Comparison of ENCODE assay signal across 12 cellular contexts in the genomic region with DNA sequence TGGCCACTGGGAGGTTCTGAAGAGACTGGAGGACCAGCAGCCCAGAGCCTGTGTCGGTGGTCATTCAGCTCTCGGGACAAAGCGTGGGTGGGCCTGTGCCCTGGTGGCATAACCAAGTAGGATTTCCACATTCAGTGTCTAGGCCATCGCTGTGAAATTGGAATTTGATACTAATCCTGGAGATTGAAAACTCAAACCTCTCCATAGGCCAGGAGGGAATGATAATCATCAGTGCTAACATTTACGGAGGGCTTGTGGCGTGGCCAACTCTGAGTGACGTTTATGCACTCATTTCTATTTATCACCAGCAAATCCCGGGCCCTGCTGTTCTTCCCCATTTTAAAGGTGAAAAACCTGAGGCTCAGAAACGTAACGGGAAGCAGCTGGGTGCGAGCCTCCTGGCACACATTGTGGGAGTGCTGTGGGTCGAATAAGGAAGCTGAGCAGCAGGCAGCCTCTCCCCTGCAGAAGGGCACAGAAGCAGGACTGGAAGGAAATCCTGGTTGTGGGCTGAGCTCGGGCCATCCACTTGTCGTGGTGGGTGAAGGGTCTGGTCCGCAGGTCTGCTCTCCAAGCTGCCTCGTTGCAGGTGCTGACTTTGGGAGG. TPM values are rescaled to one million over a fixed set of nuclear protein-coding genes. Genes with fewer than 3 reads are reported as not detected.
DNase-seq lines count a peak whose midpoint lies in the region; ATAC-seq, FAIRE-seq and TF ChIP-seq lines count a peak whose summit lies in the region.
"Had no signal": no experiment of that assay in that cellular context is flagged by ENCODE, and none has a peak within 500 bp of the region (broad histone marks: within the 10 kb centered on the region; RNA-seq: fewer than 3 reads in every experiment).

No MANE protein-coding gene starts in this region.

- no TSS peak for BruUV-seq in IMR-90 (replicated peaks; lab: Mats Ljungman, UMichigan)

- ATAC-seq in A549 (no peak), IMR-90 (ENCODE audit: low read depth) (no peak)
- ATAC-seq: T-helper 17 cell had no signal

- H4K8ac ChIP-seq in IMR-90 (ENCODE audit: low read depth in 2 of 2, low read length in 2 of 2) = peak overlapping the region; percentile 33 to 89
- no peak overlapping the region for H4K8ac ChIP-seq in H1 (ENCODE audit: extremely low read depth, insufficient read depth, low read length)
- H4K8ac ChIP-seq in neuronal stem cell (ENCODE audit: low read depth, low read length) = no peak overlapping the region

- no peaks in the 10 kb centered on the region for H3K79me2 ChIP-seq in H1 (ENCODE audit: control insufficient read depth in 1 of 2, insufficient read depth in 2 of 2, low read length in 2 of 2)

- peak overlapping the region; percentile 72 for H4K5ac ChIP-seq in IMR-90 (ENCODE audit: low read depth, low read length)
- H4K5ac ChIP-seq in H1 (ENCODE audit: insufficient read length, low read depth, low read length) = no peak overlapping the region

- H2BK12ac ChIP-seq in H1 (ENCODE audit: low read depth, low read length) (peak overlapping the region; percentile 28; the same call in 1 of the 2 replicates), neuronal stem cell (ENCODE audit: low read length) (peak overlapping the region; percentile 16)

- H3K9me3 ChIP-seq in A549 (no peaks in the 10 kb centered on the region), IMR-90 (ENCODE audit: control insufficient read depth, insufficient read depth, low read length) (no peaks in the 10 kb centered on the region), H1 (ENCODE audit: insufficient read depth in 2 of 2, low read depth in 1 of 2, low read length in 1 of 2) (no peaks in the 10 kb centered on the region), neuronal stem cell (replicated peaks in 1 of 2; ENCODE audit: control insufficient read depth in 2 of 2, insufficient read depth in 1 of 2, low read depth in 1 of 2, low read length in 2 of 2) (no peaks in the 10 kb centered on the region)

- H2AK5ac ChIP-seq in IMR-90 (ENCODE audit: low read depth, low read length) (peak overlapping the region; percentile 97), H1 (ENCODE audit: low read depth, low read length) (no peak overlapping the region; the same call in 1 of the 2 replicates), neuronal stem cell (ENCODE audit: low read depth, low read length) (peak overlapping the region; percentile 67)

- H4K91ac ChIP-seq in IMR-90 (ENCODE audit: insufficient read depth, low read depth, low read length) (peak overlapping the region; percentile 87), H1 (replicated peaks; ENCODE audit: insufficient read length, low read length) (no peak overlapping the region), neuronal stem cell (ENCODE audit: low read depth, low read length, poor library complexity) (no peak overlapping the region)

- no peak for DNase-seq in A549 (ENCODE audit: low read depth in 1 of 2, low spot score in 1 of 2)
- no peak for DNase-seq in IMR-90
- no peak for DNase-seq in H1 (ENCODE audit: low read depth in 1 of 2, low spot score in 2 of 2)
- DNase-seq in neuronal stem cell (ENCODE audit: low spot score) = no peak
- DNase-seq in lower leg skin (ENCODE audit: low spot score in 2 of 2) = no peak
- DNase-seq in activated naive CD4-positive, alpha-beta T cell (lab: John Stamatoyannopoulos, UW) = no peak
- DNase-seq in DMS114 treated with DMSO at 0.1 percent for 48 hours (lab: John Stamatoyannopoulos, UW; ENCODE audit: unreplicated experiment) = no peak
- no peak for DNase-seq in HPDE6-E6E7 (ENCODE audit: extremely low spot score)
- DNase-seq: CD4-positive, alpha-beta memory T cell; effector memory CD4-positive, alpha-beta T cell; NCI-H526 treated with DMSO at 0.1 percent for 48 hours; T-helper 17 cell had no signal

- H2BK15ac ChIP-seq in IMR-90 (ENCODE audit: low read depth, low read length) (peak overlapping the region; percentile 26; the same call in 2 of the 3 replicates), H1 (ENCODE audit: low read length) (peak overlapping the region; percentile 92; the same call in 1 of the 2 replicates), neuronal stem cell (ENCODE audit: low read length) (no peak overlapping the region)

- peak overlapping the region; percentile 1 for H2AFZ ChIP-seq in IMR-90 (replicated peaks; ENCODE audit: low read length, poor library complexity)
- H2AFZ ChIP-seq in H1 (ENCODE audit: low read length) = no peak overlapping the region
- no peak overlapping the region for H2AFZ ChIP-seq in neuronal stem cell (ENCODE audit: low read length)

- peak overlapping the region; percentile 92 for H3K4ac ChIP-seq in IMR-90 (ENCODE audit: low read depth, low read length)
- H3K4ac ChIP-seq in H1 (replicated peaks; ENCODE audit: insufficient read length, low read depth, low read length) = peak overlapping the region; percentile 13
- no peak overlapping the region for H3K4ac ChIP-seq in neuronal stem cell (ENCODE audit: low read length)

- H3K36me3 ChIP-seq in IMR-90 (ENCODE audit: control insufficient read depth, insufficient read depth, low read length) (peaks cover 7% of the 10 kb centered on the region; the same call in 1 of the 2 replicates), H1 (ENCODE audit: control insufficient read depth in 2 of 4, insufficient read depth in 4 of 4, low read length in 3 of 4) (no peaks in the 10 kb centered on the region), neuronal stem cell (replicated peaks in 1 of 2; ENCODE audit: control insufficient read depth in 2 of 2, insufficient read depth in 2 of 2, low read length in 2 of 2) (peaks cover 0 to 5% of the 10 kb centered on the region in 2 donors)

- H3K56ac ChIP-seq in IMR-90 (ENCODE audit: extremely low read depth, insufficient read depth, low read length) = 0 out of 2 replicates have a peak overlapping the region, but pooled peaks have one; percentile 18
- H3K56ac ChIP-seq in H1 (replicated peaks; ENCODE audit: insufficient read length, low read depth, low read length) = no peak overlapping the region

- peak overlapping the region; percentile 74 for H3K23ac ChIP-seq in IMR-90 (ENCODE audit: low read depth, low read length)
- no peak overlapping the region for H3K23ac ChIP-seq in H1 (ENCODE audit: insufficient read length)
- H3K23ac ChIP-seq in neuronal stem cell (ENCODE audit: low read depth, low read length, poor library complexity) = no peak overlapping the region

- peak overlapping the region; percentile 84; the same call in 1 of the 3 replicates for H3K4me2 ChIP-seq in A549
- no peak overlapping the region for H3K4me2 ChIP-seq in IMR-90 (ENCODE audit: low read depth, low read length)
- no peak overlapping the region for H3K4me2 ChIP-seq in H1 (ENCODE audit: insufficient read depth in 1 of 2, low read depth in 2 of 2, low read length in 2 of 2)
- no peak overlapping the region for H3K4me2 ChIP-seq in neuronal stem cell (ENCODE audit: insufficient read depth, low read length, poor library complexity, severe bottlenecking)

- H3K4me1 ChIP-seq in A549 (peaks cover 75% of the 10 kb centered on the region), IMR-90 (ENCODE audit: control insufficient read depth, insufficient read depth, low read length) (peaks cover 53% of the 10 kb centered on the region), H1 (replicated peaks in 1 of 4; ENCODE audit: control insufficient read depth in 3 of 4, insufficient read depth in 4 of 4, low read length in 3 of 4) (peaks cover 13 to 37% (median 22%) of the 10 kb centered on the region in 4 experiments), neuronal stem cell (ENCODE audit: control insufficient read depth in 2 of 2, insufficient read depth in 1 of 2, low read depth in 1 of 2, low read length in 2 of 2) (peaks cover 30 to 40% of the 10 kb centered on the region in 2 donors)

- TF ChIP-seq RAD21 in A549 (conservative IDR thresholded peaks at IDR 0.05 in 1 of 2, IDR thresholded peaks at IDR 0.05 in 1 of 2) = no peak
- no peak for TF ChIP-seq RAD21 in IMR-90 (IDR thresholded peaks at IDR 0.05; ENCODE audit: low read length)
- TF ChIP-seq RAD21 in H1 (IDR thresholded peaks at IDR 0.05 in 1 of 2, conservative IDR thresholded peaks at IDR 0.05 in 1 of 2; ENCODE audit: low read depth in 2 of 2, low read length in 2 of 2) = no peak

- H2BK20ac ChIP-seq in IMR-90 (ENCODE audit: low read depth, low read length) (peak overlapping the region; percentile 73), H1 (ENCODE audit: low read length) (no peak overlapping the region)

- 89% methylated on average over 16 of the region's 16 CpGs for WGBS in A549 (ENCODE audit: missing lambda C conversion rate)
- WGBS in IMR-90 (ENCODE audit: extremely low coverage in 2 of 2, insufficient read length in 1 of 2), 2 experiments = 100% methylated on average over 1 of the region's 16 CpGs; no CpG with 5 or more reads in 1 of the 2 experiments
- 75% methylated on average over 16 of the region's 16 CpGs; no CpG with 5 or more reads in 1 of the 2 experiments for WGBS in H1 (ENCODE audit: extremely low coverage in 1 of 2, insufficient coverage in 1 of 2, insufficient read length in 1 of 2, insufficient replicate concordance in 2 of 2, low coverage in 1 of 2, low lambda C conversion rate in 2 of 2, missing lambda C conversion rate in 1 of 2), 2 experiments
- no CpG with 5 or more reads among the region's 16 CpGs for WGBS in neuronal stem cell (ENCODE audit: extremely low coverage in 2 of 2, insufficient read length in 2 of 2, insufficient replicate concordance in 1 of 2), 2 donors
- WGBS in lower leg skin, 2 donors = 76 to 81% methylated on average over 16 of the region's 16 CpGs

- H3K27me3 ChIP-seq in IMR-90 (ENCODE audit: control insufficient read depth, insufficient read depth, low read length) = no peaks in the 10 kb centered on the region
- H3K27me3 ChIP-seq in H1 (replicated peaks in 1 of 4; ENCODE audit: control insufficient read depth in 3 of 4, extremely low read depth in 1 of 4, insufficient read depth in 3 of 4, low read length in 3 of 4) = peaks cover 20 to 77% (median 61%) of the 10 kb centered on the region in 4 experiments
- H3K27me3 ChIP-seq in neuronal stem cell (ENCODE audit: control insufficient read depth in 3 of 3, insufficient read depth in 3 of 3, low read depth in 1 of 3, low read length in 3 of 3) = no peaks in the 10 kb centered on the region

- in situ Hi-C loops in IMR-90 (cut with MboI; ENCODE audit: low sequenced_read_pairs) = no loop called here

- H3K14ac ChIP-seq in IMR-90 (replicated peaks; ENCODE audit: low read depth, low read length) (peak overlapping the region; percentile 90), H1 (ENCODE audit: insufficient read length) (no peak overlapping the region), neuronal stem cell (ENCODE audit: low read length) (no peak overlapping the region)

- intact Hi-C loops in IMR-90 (cut with micrococcal nuclease) = no loop called here
- intact Hi-C loops in lower leg skin (cut with DNase I; ENCODE audit: low total_unique reads) = no loop called here

- FAIRE-seq in A549 (lab: Jason Lieb, UNC) = no peak
- no peak for FAIRE-seq in H1 (lab: Jason Lieb, UNC)

- H3K27ac ChIP-seq in A549 = peak overlapping the region; percentile 94 to 95; a peak in 5 of 6 replicates
- peak overlapping the region; percentile 64 for H3K27ac ChIP-seq in IMR-90 (ENCODE audit: insufficient read depth, low read length)
- H3K27ac ChIP-seq in H1 (ENCODE audit: low read depth, low read length) = no peak overlapping the region
- H3K27ac ChIP-seq in neuronal stem cell (replicated peaks; ENCODE audit: low read length) = no peak overlapping the region

- dilution Hi-C loops in IMR-90 (cut with HindIII; ENCODE audit: low sequenced_read_pairs, unreplicated experiment) = no loop called here

- H4K20me1 ChIP-seq in IMR-90 (ENCODE audit: insufficient read depth, low read length) (peaks cover 95% of the 10 kb centered on the region), H1 (replicated peaks in 1 of 2; ENCODE audit: control insufficient read depth in 1 of 2, insufficient read depth in 2 of 2, low read length in 2 of 2) (peaks cover 2 to 4% of the 10 kb centered on the region in 2 experiments)

- TF ChIP-seq CTCF in A549 (IDR thresholded peaks at IDR 0.05) (no peak), IMR-90 (conservative IDR thresholded peaks at IDR 0.05; ENCODE audit: low read depth, low read length) (no peak), H1 (IDR thresholded peaks at IDR 0.05; ENCODE audit: control extremely low read depth in 1 of 3, insufficient read depth in 1 of 3, low read depth in 1 of 3, low read length in 3 of 3) (no peak), lower leg skin (IDR thresholded peaks at IDR 0.05) (no peak)

- no peak for TF ChIP-seq EP300 in A549 (IDR thresholded peaks at IDR 0.05)
- no peak for TF ChIP-seq EP300 in H1 (IDR thresholded peaks at IDR 0.05; ENCODE audit: borderline replicate concordance in 1 of 2, low read depth in 2 of 2, low read length in 2 of 2)

- no peaks in the 10 kb centered on the region for H3K23me2 ChIP-seq in H1 (ENCODE audit: low read depth, low read length)

- H2BK120ac ChIP-seq in IMR-90 (ENCODE audit: low read depth, low read length) = peak overlapping the region; percentile 85
- no peak overlapping the region for H2BK120ac ChIP-seq in H1 (replicated peaks; ENCODE audit: low read depth, low read length)
- no peak overlapping the region for H2BK120ac ChIP-seq in neuronal stem cell (ENCODE audit: low read depth, low read length)

- H3K79me1 ChIP-seq in IMR-90 (ENCODE audit: low read depth in 1 of 2, low read length in 2 of 2) (peaks cover 64 to 97% of the 10 kb centered on the region in 2 experiments), H1 (ENCODE audit: low read depth, low read length) (no peaks in the 10 kb centered on the region), neuronal stem cell (ENCODE audit: low read depth, low read length) (peaks cover 31% of the 10 kb centered on the region)

- peak overlapping the region; percentile 91 for H2AK9ac ChIP-seq in IMR-90 (replicated peaks; ENCODE audit: low read depth, low read length, poor library complexity)

- no peak overlapping the region for H3K4me3 ChIP-seq in A549
- H3K4me3 ChIP-seq in IMR-90 (ENCODE audit: insufficient read depth, low read depth, low read length) = no peak overlapping the region
- no peak overlapping the region; a peak in 2 of 8 replicates for H3K4me3 ChIP-seq in H1 (ENCODE audit: extremely low read depth in 1 of 4, insufficient read depth in 2 of 4, low read depth in 3 of 4, low read length in 4 of 4)
- peak overlapping the region in 1 of 2 donors; percentile 2 for H3K4me3 ChIP-seq in neuronal stem cell (ENCODE audit: low read length in 2 of 2)
- no peak overlapping the region for H3K4me3 ChIP-seq in lower leg skin (ENCODE audit: low read depth, poor library complexity, severe bottlenecking)

- H3K18ac ChIP-seq in IMR-90 (ENCODE audit: low read depth, low read length) (peak overlapping the region; percentile 69), H1 (ENCODE audit: extremely low read depth, low read length) (no peak overlapping the region), neuronal stem cell (ENCODE audit: low read length) (peak overlapping the region; percentile 42)

- TF ChIP-seq POLR2A in A549 (IDR thresholded peaks at IDR 0.05; ENCODE audit: low read length) (no peak), IMR-90 (IDR thresholded peaks at IDR 0.05; ENCODE audit: low read depth, low read length) (no peak), H1 (IDR thresholded peaks at IDR 0.05; ENCODE audit: control extremely low read depth in 1 of 2, low read depth in 2 of 2, low read length in 2 of 2) (no peak), lower leg skin (IDR thresholded peaks at IDR 0.05) (no peak)

- H2BK5ac ChIP-seq in IMR-90 (ENCODE audit: low read depth, low read length, poor library complexity, severe bottlenecking) = peak overlapping the region; percentile 59
- H2BK5ac ChIP-seq in H1 (ENCODE audit: low read depth, low read length) = 0 out of 2 replicates have a peak overlapping the region, but pooled peaks have one; percentile 44
- H2BK5ac ChIP-seq in neuronal stem cell (ENCODE audit: low read length) = no peak overlapping the region

- peaks cover 72% of the 10 kb centered on the region for H3K9me1 ChIP-seq in IMR-90 (ENCODE audit: insufficient read depth, low read length)

- H3K9ac ChIP-seq in IMR-90 (ENCODE audit: low read depth, low read length) (peak overlapping the region; percentile 19; the same call in 1 of the 2 replicates), H1 (replicated peaks in 1 of 4; ENCODE audit: extremely low read depth in 1 of 4, low read depth in 3 of 4, low read length in 3 of 4) (no peak overlapping the region), neuronal stem cell (ENCODE audit: low read depth, low read length, poor library complexity) (peak overlapping the region; percentile 73)

- POLR2A ChIA-PET in A549 (lab: Yijun Ruan, JAX) (interaction anchor here (0.7 kb wide), 1 partner anchor 8 kb away, joined by 7 read pairs; no protein-coding TSS in a partner anchor), IMR-90 (lab: Charles Lee; ENCODE audit: unreplicated experiment) (no interaction called here), H1 (lab: Charles Lee; ENCODE audit: partially characterized antibody) (interaction anchor here (1.6 to 1.8 kb wide), 2 partner anchors 13 to 53 kb away, joined by 4 to 5 read pairs; no protein-coding TSS in a partner anchor)

- CTCF ChIA-PET in A549 (lab: Yijun Ruan, JAX) = interaction anchor here (0.5 to 5.7 kb wide), 7 partner anchors 15 to 314 kb away, joined by 3 to 32 read pairs (median 4); no protein-coding TSS in a partner anchor
- CTCF ChIA-PET in IMR-90 (lab: Yijun Ruan, JAX) = no interaction called here
- CTCF ChIA-PET in H1 (lab: Charles Lee; ENCODE audit: partially characterized antibody) = interaction anchor here (0.6 to 2.2 kb wide), 10 partner anchors 11 to 97 kb away, joined by 3 to 13 read pairs (median 4); no protein-coding TSS in a partner anchor

RNA-seq across cellular contexts. Expression of a gene that starts 33.1 kb away (rescaled TPM):
- 3.5 and 7.1 TPM in 2 replicates for polyA plus RNA-seq in A549 (2011; rRNA removed)
- polyA plus RNA-seq in A549 (2012; cell fraction: cytosol; rRNA removed) = 7.1 and 11.2 TPM in 2 replicates
- 27.6 and 28.1 TPM in 2 replicates for polyA plus RNA-seq in A549 (2012; cell fraction: nucleus; rRNA removed)
- 18.9 to 23.8 TPM (median 23.3 TPM) in 3 replicates for polyA plus RNA-seq in A549 (2017; fragmentation: RNase III; extraction: RNeasy Plus Mini Kit Qiagen cat#74134 plus additional on column Dnase treatment)
- 5.7 and 9.7 TPM in 2 replicates for polyA minus RNA-seq in A549 (2011; rRNA and poly(A)+ RNA removed)
- 1.8 and 1.9 TPM in 2 replicates for total RNA-seq in IMR-90 (2012; rRNA removed)
- 10.5 and 14.0 TPM in 2 replicates for polyA plus RNA-seq in IMR-90 (2012; rRNA removed)
- 5.5 and 10.5 TPM in 2 replicates for polyA plus RNA-seq in IMR-90 (2012; cell fraction: cytosol; rRNA removed)
- 18.8 and 32.7 TPM in 2 replicates for polyA plus RNA-seq in IMR-90 (2012; cell fraction: nucleus; rRNA removed; ENCODE audit: low replicate concordance)
- 0.80 and 1.2 TPM in 2 replicates for total RNA-seq in H1 (2021; fragmentation: NEBNext Ultra II Directional; extraction: Animal tissue kit (Norgen Biotek cat#: 25700))
- polyA plus RNA-seq in H1 (2011; rRNA removed) = 0.39 and 0.57 TPM in 2 replicates
- polyA plus RNA-seq in H1 (2011; cell fraction: cytosol; rRNA removed) = 0.45 TPM
- 1.5 TPM for polyA plus RNA-seq in H1 (2011; cell fraction: nucleus; rRNA removed)
- polyA plus RNA-seq in H1 (2012, experiment 1 of 2) = 0.89 to 1.6 TPM (median 1.1 TPM) in 4 replicates
- polyA plus RNA-seq in H1 (2012, experiment 2 of 2) = 0.58 TPM
- 0.71 TPM for polyA plus RNA-seq in H1 (2013, experiment 1 of 2)
- polyA plus RNA-seq in H1 (2013, experiment 2 of 2) = 0.57 TPM
- 0.13 and 0.22 TPM in 2 replicates for polyA minus RNA-seq in H1 (2011; rRNA and poly(A)+ RNA removed)
- polyA minus RNA-seq in H1 (2011; cell fraction: cytosol; rRNA and poly(A)+ RNA removed) = 0.73 TPM
- 1.4 TPM for polyA minus RNA-seq in H1 (2011; cell fraction: nucleus; rRNA and poly(A)+ RNA removed)
- 15.1 TPM for polyA plus RNA-seq in neuronal stem cell (2013, experiment 1 of 2)
- polyA plus RNA-seq in neuronal stem cell (2013, experiment 2 of 2) = 16.0 TPM
- 10 to 100 TPM; 19.4 to 38.2 (median 35.3) TPM for total RNA-seq in lower leg skin

Comparison
In these comparisons a context has a peak if more than half of its experiments do, and no peak if none do; other contexts are left out.
1. H3K27ac ChIP-seq: peak in A549 (2 of 2) and IMR-90 (single experiment); none in H1 (single experiment) and neuronal stem cell (single experiment).
2. H3K9ac ChIP-seq: peak in IMR-90 (single experiment) and neuronal stem cell (single experiment); none in H1 (0 of 4).
3. H4K8ac ChIP-seq: peak in IMR-90 (2 of 2); none in H1 (single experiment) and neuronal stem cell (single experiment).